Comparison of ENCODE assay signal across 7 cellular contexts in genomic region chrX:41326431-41326830, GRCh38.
"Had no signal": no experiment of that assay in that cellular context is flagged by ENCODE, and none has a peak within 500 bp of the region (broad histone marks: within the 10 kb centered on the region; RNA-seq: fewer than 3 reads in every experiment).

No MANE protein-coding gene starts in this region.

- DNase-seq: IMR-90, KBM-7 had no signal

- H3K9me3 Mint-ChIP-seq: IgD-negative memory B cell had no signal

- H3K27ac Mint-ChIP-seq: IgD-negative memory B cell had no signal

- H3K4me3 ChIP-seq: K562 had no signal

- FAIRE-seq: HTR-8/SVneo, K562 had no signal

- ATAC-seq: HepG2, K562 had no signal

- H3K27ac ChIP-seq: HL-60 had no signal
